ENCODE assay signal across 15 cellular contexts in genomic region chr4:10783351-10783750, GRCh38.
DNase-seq lines count a peak whose midpoint lies in the region; ATAC-seq and TF ChIP-seq lines count a peak whose summit lies in the region.
"Had no signal": no experiment of that assay in that cellular context is flagged by ENCODE, and none has a peak within 500 bp of the region (broad histone marks: within the 10 kb centered on the region; RNA-seq: fewer than 3 reads in every experiment).

No MANE protein-coding gene starts in this region.

- CTCF ChIA-PET in AG04450 (lab: Charles Lee): no interaction called here
- CTCF ChIA-PET in T-cell (lab: Charles Lee): interaction anchor here in 1 of 2 donors (0.5 kb wide), 1 partner anchor 166 kb away, joined by 3 read pairs; no protein-coding TSS in a partner anchor

- H3K9me3 Mint-ChIP-seq in T-cell: peaks cover 0 to 11% (median 4%) of the 10 kb centered on the region in 3 donors

- TF ChIP-seq CTCF in AG04450 (IDR thresholded peaks at IDR 0.05; ENCODE audit: low read depth, low read length): no peak
- TF ChIP-seq CTCF in cardiac fibroblast (IDR thresholded peaks at IDR 0.05; ENCODE audit: low read depth, low read length): no peak

- DNase-seq in AG04450 (ENCODE audit: low read depth, low spot score) (peak; percentile 59), HT1080 (ENCODE audit: low read depth) (peak; percentile 87), cardiac fibroblast (ENCODE audit: low read depth in 2 of 2) (peak; percentile 23 to 73), kidney tubule cell (ENCODE audit: low spot score) (peak; percentile 76), anterior cingulate cortex (lab: John Stamatoyannopoulos, UW) (no peak), T-cell (no peak), NK-92 (lab: John Stamatoyannopoulos, UW; ENCODE audit: unreplicated experiment) (no peak)
- DNase-seq in NK-92 treated with Interleukin-12 subunit alpha and Interleukin-12 subunit beta, amount 100 ng/mL, for 24 hours (lab: John Stamatoyannopoulos, UW): no peak
- DNase-seq: DMS153, heart right ventricle, NCI-H187 treated with DMSO at 0.1 percent for 48 hours, NCI-H82 had no signal

- no peaks in the 10 kb centered on the region for H3K36me3 Mint-ChIP-seq in T-cell

- no peaks in the 10 kb centered on the region for H3K4me1 Mint-ChIP-seq in T-cell

- ATAC-seq in T-cell (replicated peaks in 1 of 4): no peak
- ATAC-seq: GM12878, heart right ventricle had no signal

- H3K27ac Mint-ChIP-seq in T-cell: no peak overlapping the region

- H3K4me3 ChIP-seq in AG04450 (ENCODE audit: low read depth, low read length): no peak overlapping the region
- no peak overlapping the region for H3K4me3 ChIP-seq in cardiac fibroblast (replicated peaks in 1 of 2; ENCODE audit: low read depth in 2 of 2, low read length in 2 of 2)
- H3K4me3 ChIP-seq: GM12878, heart right ventricle had no signal

- no peaks in the 10 kb centered on the region for H3K27me3 ChIP-seq in AG04450 (ENCODE audit: control insufficient read depth, insufficient read depth, low read length)
- H3K27me3 ChIP-seq: heart right ventricle, neutrophil had no signal

- no peaks in the 10 kb centered on the region for H3K9me3 ChIP-seq in AG04450 (ENCODE audit: control insufficient read depth, insufficient read depth, low read length)
- H3K9me3 ChIP-seq: heart right ventricle, neutrophil had no signal

- POLR2A ChIA-PET in AG04450 (lab: Yijun Ruan, JAX) (interaction anchor here (0.6 to 0.8 kb wide), 2 partner anchors 94 to 202 kb away, joined by 3 read pairs; no protein-coding TSS in a partner anchor), T-cell (lab: Charles Lee) (no interaction called here)

- H3K27me3 Mint-ChIP-seq in T-cell: peaks cover 2 to 8% of the 10 kb centered on the region in 2 donors

- peak overlapping the region; percentile 63 for H3K27ac ChIP-seq in AG04450 (ENCODE audit: low read depth, low read length)
- H3K27ac ChIP-seq: heart right ventricle, KMS-11, neutrophil had no signal

- no peak overlapping the region for H3K4me3 Mint-ChIP-seq in T-cell

Comparison
In these comparisons a context has a peak if more than half of its experiments do, and no peak if none do; other contexts are left out.
1. DNase-seq: peak in AG04450 (single experiment), HT1080 (single experiment), cardiac fibroblast (2 of 2) and kidney tubule cell (single experiment); none in anterior cingulate cortex (0 of 58), NK-92 treated with Interleukin-12 subunit alpha and Interleukin-12 subunit beta, amount 100 ng/mL, for 24 hours (single experiment), T-cell (0 of 34) and NK-92 (single experiment).